In the genomic region with DNA sequence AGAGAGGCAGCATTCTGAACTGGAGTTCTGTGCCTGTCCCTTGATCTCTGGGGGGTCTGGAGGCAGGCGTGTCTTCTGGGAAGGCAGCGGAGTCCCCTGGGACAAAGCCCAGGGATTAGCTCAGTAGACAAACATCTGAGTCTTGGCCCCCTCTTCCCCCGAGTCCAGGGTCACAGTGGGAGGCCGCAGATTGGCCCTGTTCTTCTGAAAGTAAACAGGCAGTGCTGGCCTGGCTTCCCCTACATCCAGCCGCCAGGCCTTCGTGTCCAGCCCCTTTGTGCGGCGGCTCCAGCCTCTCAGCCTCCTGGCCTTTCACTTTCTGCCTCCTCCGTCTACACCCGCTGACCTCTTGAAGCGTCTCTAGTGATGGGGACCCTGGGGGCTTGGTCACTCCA, we compare ENCODE assay signal across 1 cellular context.
TF ChIP-seq lines count a peak whose summit lies in the region.

No MANE protein-coding gene starts in this region.

TF ChIP-seq in HepG2, 621 proteins besides CTCF, POLR2A, EP300 and RAD21 (continued from another document and continues in another):
- no peak for TF ChIP-seq ZNF597 (CRISPR knock-in tag; IDR thresholded peaks at IDR 0.05)
- TF ChIP-seq ZFX (CRISPR knock-in tag; IDR thresholded peaks at IDR 0.05; ENCODE audit: low read depth), result peak; percentile 80
- TF ChIP-seq TOE1 (CRISPR knock-in tag; IDR thresholded peaks at IDR 0.05), result no peak
- TF ChIP-seq ZNF564 (CRISPR knock-in tag; IDR thresholded peaks at IDR 0.05), result no peak
- TF ChIP-seq ZNF589 (CRISPR knock-in tag; conservative IDR thresholded peaks at IDR 0.05), result no peak
- no peak for TF ChIP-seq RBAK (CRISPR knock-in tag; IDR thresholded peaks at IDR 0.05)
- TF ChIP-seq, protein P1, sequence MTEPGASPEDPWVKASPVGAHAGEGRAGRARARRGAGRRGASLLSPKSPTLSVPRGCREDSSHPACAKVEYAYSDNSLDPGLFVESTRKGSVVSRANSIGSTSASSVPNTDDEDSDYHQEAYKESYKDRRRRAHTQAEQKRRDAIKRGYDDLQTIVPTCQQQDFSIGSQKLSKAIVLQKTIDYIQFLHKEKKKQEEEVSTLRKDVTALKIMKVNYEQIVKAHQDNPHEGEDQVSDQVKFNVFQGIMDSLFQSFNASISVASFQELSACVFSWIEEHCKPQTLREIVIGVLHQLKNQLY (CRISPR knock-in tag; IDR thresholded peaks at IDR 0.05), result peak; percentile 40; the same call in 1 of the 2 replicates
- TF ChIP-seq, protein P2, sequence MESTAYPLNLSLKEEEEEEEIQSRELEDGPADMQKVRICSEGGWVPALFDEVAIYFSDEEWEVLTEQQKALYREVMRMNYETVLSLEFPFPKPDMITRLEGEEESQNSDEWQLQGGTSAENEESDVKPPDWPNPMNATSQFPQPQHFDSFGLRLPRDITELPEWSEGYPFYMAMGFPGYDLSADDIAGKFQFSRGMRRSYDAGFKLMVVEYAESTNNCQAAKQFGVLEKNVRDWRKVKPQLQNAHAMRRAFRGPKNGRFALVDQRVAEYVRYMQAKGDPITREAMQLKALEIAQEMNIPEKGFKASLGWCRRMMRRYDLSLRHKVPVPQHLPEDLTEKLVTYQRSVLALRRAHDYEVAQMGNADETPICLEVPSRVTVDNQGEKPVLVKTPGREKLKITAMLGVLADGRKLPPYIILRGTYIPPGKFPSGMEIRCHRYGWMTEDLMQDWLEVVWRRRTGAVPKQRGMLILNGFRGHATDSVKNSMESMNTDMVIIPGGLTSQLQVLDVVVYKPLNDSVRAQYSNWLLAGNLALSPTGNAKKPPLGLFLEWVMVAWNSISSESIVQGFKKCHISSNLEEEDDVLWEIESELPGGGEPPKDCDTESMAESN (CRISPR knock-in tag; conservative IDR thresholded peaks at IDR 0.05), result no peak; the same call in 1 of the 2 replicates
- no peak for TF ChIP-seq ZNF672 (CRISPR knock-in tag; IDR thresholded peaks at IDR 0.05)
- 0 out of 2 replicates have a peak, but pooled peaks have one; percentile 59 for TF ChIP-seq YEATS4 (CRISPR knock-in tag; IDR thresholded peaks at IDR 0.05; ENCODE audit: borderline replicate concordance)
- peak; percentile 89 for TF ChIP-seq HNF1B (CRISPR knock-in tag; IDR thresholded peaks at IDR 0.05)
- no peak for TF ChIP-seq NFKB2 (CRISPR knock-in tag; IDR thresholded peaks at IDR 0.05; ENCODE audit: borderline replicate concordance)
- no peak for TF ChIP-seq HNRNPL (IDR thresholded peaks at IDR 0.05; ENCODE audit: low read depth, low read length)
- TF ChIP-seq ZMAT3 (CRISPR knock-in tag; conservative IDR thresholded peaks at IDR 0.05), result no peak
- TF ChIP-seq PRMT3 (CRISPR knock-in tag; IDR thresholded peaks at IDR 0.05; ENCODE audit: borderline replicate concordance, low read depth), result no peak
- no peak for TF ChIP-seq SYNCRIP (IDR thresholded peaks at IDR 0.05; ENCODE audit: insufficient read depth, low read depth, low read length)
- 0 out of 4 replicates have a peak, but pooled peaks of 1 of the 2 experiments have one; percentile 30 for TF ChIP-seq ATF4 (CRISPR knock-in tag; IDR thresholded peaks at IDR 0.05)
- no peak for TF ChIP-seq ZNF776 (CRISPR knock-in tag; IDR thresholded peaks at IDR 0.05)
- TF ChIP-seq, protein P3, sequence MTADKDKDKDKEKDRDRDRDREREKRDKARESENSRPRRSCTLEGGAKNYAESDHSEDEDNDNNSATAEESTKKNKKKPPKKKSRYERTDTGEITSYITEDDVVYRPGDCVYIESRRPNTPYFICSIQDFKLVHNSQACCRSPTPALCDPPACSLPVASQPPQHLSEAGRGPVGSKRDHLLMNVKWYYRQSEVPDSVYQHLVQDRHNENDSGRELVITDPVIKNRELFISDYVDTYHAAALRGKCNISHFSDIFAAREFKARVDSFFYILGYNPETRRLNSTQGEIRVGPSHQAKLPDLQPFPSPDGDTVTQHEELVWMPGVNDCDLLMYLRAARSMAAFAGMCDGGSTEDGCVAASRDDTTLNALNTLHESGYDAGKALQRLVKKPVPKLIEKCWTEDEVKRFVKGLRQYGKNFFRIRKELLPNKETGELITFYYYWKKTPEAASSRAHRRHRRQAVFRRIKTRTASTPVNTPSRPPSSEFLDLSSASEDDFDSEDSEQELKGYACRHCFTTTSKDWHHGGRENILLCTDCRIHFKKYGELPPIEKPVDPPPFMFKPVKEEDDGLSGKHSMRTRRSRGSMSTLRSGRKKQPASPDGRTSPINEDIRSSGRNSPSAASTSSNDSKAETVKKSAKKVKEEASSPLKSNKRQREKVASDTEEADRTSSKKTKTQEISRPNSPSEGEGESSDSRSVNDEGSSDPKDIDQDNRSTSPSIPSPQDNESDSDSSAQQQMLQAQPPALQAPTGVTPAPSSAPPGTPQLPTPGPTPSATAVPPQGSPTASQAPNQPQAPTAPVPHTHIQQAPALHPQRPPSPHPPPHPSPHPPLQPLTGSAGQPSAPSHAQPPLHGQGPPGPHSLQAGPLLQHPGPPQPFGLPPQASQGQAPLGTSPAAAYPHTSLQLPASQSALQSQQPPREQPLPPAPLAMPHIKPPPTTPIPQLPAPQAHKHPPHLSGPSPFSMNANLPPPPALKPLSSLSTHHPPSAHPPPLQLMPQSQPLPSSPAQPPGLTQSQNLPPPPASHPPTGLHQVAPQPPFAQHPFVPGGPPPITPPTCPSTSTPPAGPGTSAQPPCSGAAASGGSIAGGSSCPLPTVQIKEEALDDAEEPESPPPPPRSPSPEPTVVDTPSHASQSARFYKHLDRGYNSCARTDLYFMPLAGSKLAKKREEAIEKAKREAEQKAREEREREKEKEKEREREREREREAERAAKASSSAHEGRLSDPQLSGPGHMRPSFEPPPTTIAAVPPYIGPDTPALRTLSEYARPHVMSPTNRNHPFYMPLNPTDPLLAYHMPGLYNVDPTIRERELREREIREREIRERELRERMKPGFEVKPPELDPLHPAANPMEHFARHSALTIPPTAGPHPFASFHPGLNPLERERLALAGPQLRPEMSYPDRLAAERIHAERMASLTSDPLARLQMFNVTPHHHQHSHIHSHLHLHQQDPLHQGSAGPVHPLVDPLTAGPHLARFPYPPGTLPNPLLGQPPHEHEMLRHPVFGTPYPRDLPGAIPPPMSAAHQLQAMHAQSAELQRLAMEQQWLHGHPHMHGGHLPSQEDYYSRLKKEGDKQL (CRISPR knock-in tag; IDR thresholded peaks at IDR 0.05; ENCODE audit: low read depth), result no peak
- TF ChIP-seq REPIN1 (CRISPR knock-in tag; IDR thresholded peaks at IDR 0.05; ENCODE audit: borderline replicate concordance, low read depth), result no peak
- TF ChIP-seq ZNF281 (CRISPR knock-in tag; IDR thresholded peaks at IDR 0.05; ENCODE audit: borderline replicate concordance), result peak; percentile 41; the same call in 1 of the 2 replicates
- no peak for TF ChIP-seq CHD2 (IDR thresholded peaks at IDR 0.05; ENCODE audit: low read depth, low read length)
- TF ChIP-seq CENPBD1 (CRISPR knock-in tag; IDR thresholded peaks at IDR 0.05; ENCODE audit: borderline replicate concordance, low read depth), result no peak
- TF ChIP-seq ZMYM3 (CRISPR knock-in tag; IDR thresholded peaks at IDR 0.05), result peak; percentile 94
- TF ChIP-seq, protein P4, sequence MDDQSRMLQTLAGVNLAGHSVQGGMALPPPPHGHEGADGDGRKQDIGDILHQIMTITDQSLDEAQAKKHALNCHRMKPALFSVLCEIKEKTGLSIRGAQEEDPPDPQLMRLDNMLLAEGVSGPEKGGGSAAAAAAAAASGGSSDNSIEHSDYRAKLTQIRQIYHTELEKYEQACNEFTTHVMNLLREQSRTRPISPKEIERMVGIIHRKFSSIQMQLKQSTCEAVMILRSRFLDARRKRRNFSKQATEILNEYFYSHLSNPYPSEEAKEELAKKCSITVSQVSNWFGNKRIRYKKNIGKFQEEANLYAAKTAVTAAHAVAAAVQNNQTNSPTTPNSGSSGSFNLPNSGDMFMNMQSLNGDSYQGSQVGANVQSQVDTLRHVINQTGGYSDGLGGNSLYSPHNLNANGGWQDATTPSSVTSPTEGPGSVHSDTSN (CRISPR knock-in tag; IDR thresholded peaks at IDR 0.05; ENCODE audit: borderline replicate concordance), result no peak
- TF ChIP-seq, protein P5, sequence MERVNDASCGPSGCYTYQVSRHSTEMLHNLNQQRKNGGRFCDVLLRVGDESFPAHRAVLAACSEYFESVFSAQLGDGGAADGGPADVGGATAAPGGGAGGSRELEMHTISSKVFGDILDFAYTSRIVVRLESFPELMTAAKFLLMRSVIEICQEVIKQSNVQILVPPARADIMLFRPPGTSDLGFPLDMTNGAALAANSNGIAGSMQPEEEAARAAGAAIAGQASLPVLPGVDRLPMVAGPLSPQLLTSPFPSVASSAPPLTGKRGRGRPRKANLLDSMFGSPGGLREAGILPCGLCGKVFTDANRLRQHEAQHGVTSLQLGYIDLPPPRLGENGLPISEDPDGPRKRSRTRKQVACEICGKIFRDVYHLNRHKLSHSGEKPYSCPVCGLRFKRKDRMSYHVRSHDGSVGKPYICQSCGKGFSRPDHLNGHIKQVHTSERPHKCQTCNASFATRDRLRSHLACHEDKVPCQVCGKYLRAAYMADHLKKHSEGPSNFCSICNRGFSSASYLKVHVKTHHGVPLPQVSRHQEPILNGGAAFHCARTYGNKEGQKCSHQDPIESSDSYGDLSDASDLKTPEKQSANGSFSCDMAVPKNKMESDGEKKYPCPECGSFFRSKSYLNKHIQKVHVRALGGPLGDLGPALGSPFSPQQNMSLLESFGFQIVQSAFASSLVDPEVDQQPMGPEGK (CRISPR knock-in tag; IDR thresholded peaks at IDR 0.05), result peak; percentile 97
- TF ChIP-seq, protein P6, sequence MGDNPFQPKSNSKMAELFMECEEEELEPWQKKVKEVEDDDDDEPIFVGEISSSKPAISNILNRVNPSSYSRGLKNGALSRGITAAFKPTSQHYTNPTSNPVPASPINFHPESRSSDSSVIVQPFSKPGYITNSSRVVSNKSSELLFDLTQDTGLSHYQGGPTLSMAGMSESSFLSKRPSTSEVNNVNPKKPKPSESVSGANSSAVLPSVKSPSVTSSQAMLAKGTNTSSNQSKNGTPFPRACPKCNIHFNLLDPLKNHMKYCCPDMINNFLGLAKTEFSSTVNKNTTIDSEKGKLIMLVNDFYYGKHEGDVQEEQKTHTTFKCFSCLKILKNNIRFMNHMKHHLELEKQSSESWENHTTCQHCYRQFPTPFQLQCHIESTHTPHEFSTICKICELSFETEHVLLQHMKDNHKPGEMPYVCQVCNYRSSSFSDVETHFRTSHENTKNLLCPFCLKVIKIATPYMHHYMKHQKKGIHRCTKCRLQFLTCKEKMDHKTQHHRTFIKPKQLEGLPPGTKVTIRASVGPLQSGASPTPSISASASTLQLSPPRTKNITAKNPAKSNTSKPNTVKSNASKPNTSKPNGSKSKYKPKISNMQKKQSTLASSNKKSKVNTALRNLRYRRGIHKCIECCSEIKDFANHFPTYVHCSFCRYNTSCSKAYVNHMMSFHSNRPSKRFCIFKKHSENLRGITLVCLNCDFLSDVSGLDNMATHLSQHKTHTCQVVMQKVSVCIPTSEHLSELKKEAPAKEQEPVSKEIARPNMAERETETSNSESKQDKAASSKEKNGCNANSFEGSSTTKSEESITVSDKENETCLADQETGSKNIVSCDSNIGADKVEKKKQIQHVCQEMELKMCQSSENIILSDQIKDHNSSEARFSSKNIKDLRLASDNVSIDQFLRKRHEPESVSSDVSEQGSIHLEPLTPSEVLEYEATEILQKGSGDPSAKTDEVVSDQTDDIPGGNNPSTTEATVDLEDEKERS (CRISPR knock-in tag; IDR thresholded peaks at IDR 0.05), result no peak
